Comparison of ENCODE assay signal across 7 cellular contexts in genomic region chr1:27726173-27726793, GRCh38. TPM values are rescaled to one million over a fixed set of nuclear protein-coding genes. Genes with fewer than 3 reads are reported as not detected.
DNase-seq lines count a peak whose midpoint lies in the region; ATAC-seq, FAIRE-seq and TF ChIP-seq lines count a peak whose summit lies in the region.

No MANE protein-coding gene starts in this region.

- peaks cover 7% of the 10 kb centered on the region for H3K79me2 ChIP-seq in HepG2 (ENCODE audit: insufficient read depth, low read length)

- peak overlapping the region; percentile 57 for H2AK9ac ChIP-seq in IMR-90 (replicated peaks; ENCODE audit: low read depth, low read length, poor library complexity)

- TF ChIP-seq POLR2A in IMR-90 (IDR thresholded peaks at IDR 0.05; ENCODE audit: low read depth, low read length), result no peak; the same call in 1 of the 2 replicates
- TF ChIP-seq POLR2A in HepG2 (IDR thresholded peaks at IDR 0.05; ENCODE audit: insufficient read depth in 1 of 2, low read depth in 2 of 2, low read length in 2 of 2), result no peak

- H2AFZ ChIP-seq in IMR-90 (replicated peaks; ENCODE audit: low read length, poor library complexity) (peak overlapping the region; percentile 93), HepG2 (ENCODE audit: low read length) (no peak overlapping the region)

- H3K4me1 ChIP-seq in IMR-90 (ENCODE audit: control insufficient read depth, insufficient read depth, low read length) (no peaks in the 10 kb centered on the region), HepG2 (ENCODE audit: insufficient read depth, low read length) (peaks cover 31% of the 10 kb centered on the region)

- no TSS peak for BruUV-seq in IMR-90 (replicated peaks; lab: Mats Ljungman, UMichigan)
- no TSS peak for BruUV-seq in HepG2 (replicated peaks; lab: Mats Ljungman, UMichigan)

- H3K23ac ChIP-seq in IMR-90 (ENCODE audit: low read depth, low read length), result peak overlapping the region; percentile 28

- H3K4me3 ChIP-seq in GM08714 (ENCODE audit: low read length) (peak overlapping the region; percentile 84), IMR-90 (ENCODE audit: insufficient read depth, low read depth, low read length) (peak overlapping the region; percentile 74), WERI-Rb-1 (ENCODE audit: low read depth, low read length) (peak overlapping the region; percentile 83), HepG2 (replicated peaks in 1 of 3; ENCODE audit: insufficient read depth in 1 of 3, low read depth in 2 of 3, low read length in 3 of 3) (peak overlapping the region; percentile 84 to 99 (median 91))

- peaks cover 4 to 9% of the 10 kb centered on the region in 2 experiments; a peak in 2 of 4 replicates for H3K79me1 ChIP-seq in IMR-90 (ENCODE audit: low read depth in 1 of 2, low read length in 2 of 2)

- H4K20me1 ChIP-seq in IMR-90 (ENCODE audit: insufficient read depth, low read length) (no peaks in the 10 kb centered on the region), HepG2 (ENCODE audit: insufficient read depth, low read length) (no peaks in the 10 kb centered on the region)

- H3K9ac ChIP-seq in IMR-90 (ENCODE audit: low read depth, low read length) (peak overlapping the region; percentile 95), HepG2 (ENCODE audit: insufficient read depth, low read depth, low read length) (peak overlapping the region; percentile 84)

- H2BK15ac ChIP-seq in IMR-90 (ENCODE audit: low read depth, low read length), result no peak overlapping the region

- dilution Hi-C loops in IMR-90 (cut with HindIII; ENCODE audit: low sequenced_read_pairs, unreplicated experiment), result no loop called here

- H3K18ac ChIP-seq in IMR-90 (ENCODE audit: low read depth, low read length), result peak overlapping the region; percentile 24; the same call in 1 of the 2 replicates

- TF ChIP-seq EP300 in HepG2 (IDR thresholded peaks at IDR 0.05; ENCODE audit: low read depth in 2 of 2, low read length in 2 of 2) (no peak), HepG2 (CRISPR knock-in tag; IDR thresholded peaks at IDR 0.05; ENCODE audit: borderline replicate concordance) (no peak)

- H2BK120ac ChIP-seq in IMR-90 (ENCODE audit: low read depth, low read length), result no peak overlapping the region

- no peak for TF ChIP-seq RAD21 in IMR-90 (IDR thresholded peaks at IDR 0.05; ENCODE audit: low read length)
- no peak for TF ChIP-seq RAD21 in HepG2 (CRISPR knock-in tag; IDR thresholded peaks at IDR 0.05)

- H2AK5ac ChIP-seq in IMR-90 (ENCODE audit: low read depth, low read length), result 0 out of 2 replicates have a peak overlapping the region, but pooled peaks have one; percentile 14

- ATAC-seq in GM21576 (IDR thresholded peaks at IDR 0.05; ENCODE audit: unreplicated experiment), result peak; percentile 20
- ATAC-seq in IMR-90 (ENCODE audit: low read depth), result peak; percentile 28
- peak; percentile 55 for ATAC-seq in HepG2

- peak overlapping the region; percentile 43 for H3K27ac ChIP-seq in IMR-90 (ENCODE audit: insufficient read depth, low read length)
- H3K27ac ChIP-seq in WERI-Rb-1, result peak overlapping the region; percentile 84
- H3K27ac ChIP-seq in HepG2 (ENCODE audit: extremely low read length, insufficient read depth, low read length), result peak overlapping the region; percentile 83

- DNase-seq in IMR-90, result peak; percentile 20
- DNase-seq in WERI-Rb-1, result peak; percentile 68
- DNase-seq in dermis blood vessel endothelial cell, result peak; percentile 67
- DNase-seq in HepG2 (ENCODE audit: low spot score), result peak; percentile 49
- peak; percentile 25 for DNase-seq in stimulated activated CD8-positive, alpha-beta memory T cell treated with anti-CD3 and anti-CD28 coated beads, Interleukin-12 subunit alpha, Interleukin-12 subunit beta, amount 100 ng/mL, for 24 hours (ENCODE audit: extremely low read depth)

- H3K27me3 ChIP-seq in IMR-90 (ENCODE audit: control insufficient read depth, insufficient read depth, low read length), result no peaks in the 10 kb centered on the region
- no peaks in the 10 kb centered on the region for H3K27me3 ChIP-seq in WERI-Rb-1 (ENCODE audit: insufficient read depth, low read depth, severe bottlenecking)
- no peaks in the 10 kb centered on the region for H3K27me3 ChIP-seq in HepG2 (ENCODE audit: control insufficient read depth in 1 of 2, insufficient read depth in 2 of 2, low read length in 2 of 2)

- POLR2A ChIA-PET in IMR-90 (lab: Charles Lee; ENCODE audit: unreplicated experiment) (interaction anchor here (0.6 to 1.6 kb wide), 5 partner anchors 47 to 371 kb away, joined by 3 to 11 read pairs (median 4); partner anchors contain the start of genes IFI6, PPP1R8 and STX12), HepG2 (lab: Yijun Ruan, JAX) (interaction anchor here (0.8 to 2.0 kb wide), 10 partner anchors 12 to 779 kb away, joined by 3 to 27 read pairs (median 8); partner anchors contain the start of genes IFI6, PPP1R8, RCC1 and STX12)

- H3K9me3 ChIP-seq in IMR-90 (ENCODE audit: control insufficient read depth, insufficient read depth, low read length) (no peaks in the 10 kb centered on the region), WERI-Rb-1 (ENCODE audit: severe bottlenecking) (no peaks in the 10 kb centered on the region), HepG2 (ENCODE audit: low read length) (no peaks in the 10 kb centered on the region)

- H3K56ac ChIP-seq in IMR-90 (ENCODE audit: extremely low read depth, insufficient read depth, low read length), result peak overlapping the region; percentile 56

- H4K91ac ChIP-seq in IMR-90 (ENCODE audit: insufficient read depth, low read depth, low read length), result no peak overlapping the region

- no peaks in the 10 kb centered on the region for H3K9me1 ChIP-seq in IMR-90 (ENCODE audit: insufficient read depth, low read length)

- TF ChIP-seq CTCF in IMR-90 (conservative IDR thresholded peaks at IDR 0.05; ENCODE audit: low read depth, low read length), result no peak
- TF ChIP-seq CTCF in WERI-Rb-1 (IDR thresholded peaks at IDR 0.05; ENCODE audit: low read depth, low read length), result no peak
- no peak for TF ChIP-seq CTCF in HepG2 (CRISPR knock-in tag; IDR thresholded peaks at IDR 0.05)

- no peaks in the 10 kb centered on the region for H3K36me3 ChIP-seq in IMR-90 (ENCODE audit: control insufficient read depth, insufficient read depth, low read length)
- H3K36me3 ChIP-seq in WERI-Rb-1, result no peaks in the 10 kb centered on the region; the same call in none of the 2 replicates
- peaks cover 1 to 3% of the 10 kb centered on the region in 2 experiments; a peak in 2 of 5 replicates for H3K36me3 ChIP-seq in HepG2 (replicated peaks in 1 of 2; ENCODE audit: control insufficient read depth in 1 of 2, insufficient read depth in 2 of 2, low read length in 2 of 2)

- CTCF ChIA-PET in IMR-90 (lab: Yijun Ruan, JAX), result interaction anchor here (0.5 to 1.5 kb wide), 8 partner anchors 16 to 60 kb away, joined by 3 to 8 read pairs (median 4); partner anchors contain the start of genes IFI6 and STX12
- CTCF ChIA-PET in HepG2 (lab: Yijun Ruan, JAX; ENCODE audit: low intra/inter-chr PET ratio, low total read pairs), result interaction anchor here (0.6 kb wide), 1 partner anchor 118 kb away, joined by 3 read pairs; no protein-coding TSS in a partner anchor

- peak overlapping the region; percentile 16 for H2BK5ac ChIP-seq in IMR-90 (ENCODE audit: low read depth, low read length, poor library complexity, severe bottlenecking)

- no peak overlapping the region for H2BK20ac ChIP-seq in IMR-90 (ENCODE audit: low read depth, low read length)

- intact Hi-C loops in IMR-90 (cut with micrococcal nuclease) (loop anchor here (2.0 to 5.0 kb wide), 2 partner anchors 49 to 106 kb away; partner anchors contain the start of gene PPP1R8), HepG2 (cut with micrococcal nuclease; ENCODE audit: unreplicated experiment) (no loop called here)

- peak overlapping the region; percentile 39; the same call in 1 of the 2 replicates for H4K5ac ChIP-seq in IMR-90 (ENCODE audit: low read depth, low read length)

- peak overlapping the region; percentile 7 for H3K4ac ChIP-seq in IMR-90 (ENCODE audit: low read depth, low read length)

- H3K4me2 ChIP-seq in IMR-90 (ENCODE audit: low read depth, low read length) (peak overlapping the region; percentile 99), HepG2 (ENCODE audit: low read depth, low read length) (peak overlapping the region; percentile 88)

- H4K8ac ChIP-seq in IMR-90 (ENCODE audit: low read depth in 2 of 2, low read length in 2 of 2), result peak overlapping the region in 1 of 2 experiments; percentile 20; a peak in 2 of 4 replicates

- in situ Hi-C loops in IMR-90 (cut with MboI; ENCODE audit: low sequenced_read_pairs) (no loop called here), HepG2 (cut with HindIII; ENCODE audit: extremely low pct_ligation_motif_present, low pct_unique_long_range_greater_than_20kb) (no loop called here)

- FAIRE-seq in HepG2 (lab: Jason Lieb, UNC), result no peak

- 0% methylated on average over 14 of the region's 46 CpGs; no CpG with 5 or more reads in 1 of the 2 experiments for WGBS in IMR-90 (ENCODE audit: extremely low coverage in 2 of 2, insufficient read length in 1 of 2), 2 experiments
- under 1% methylated on average over 9 of the region's 46 CpGs for WGBS in HepG2 (ENCODE audit: low lambda C conversion rate)

- peak overlapping the region; percentile 89 for H3K14ac ChIP-seq in IMR-90 (replicated peaks; ENCODE audit: low read depth, low read length)

RNA-seq across cellular contexts. Expression of gene FAM76A, which starts 0.5 kb away (rescaled TPM):
- total RNA-seq in IMR-90 (2012; rRNA removed) (8.6 and 10.0 TPM in 2 replicates), dermis blood vessel endothelial cell (9.9 and 13.8 TPM in 2 replicates), HepG2 (2016; rRNA removed; fragmentation: Illumina TruSeq; extraction: Trizol) (15.7 and 18.8 TPM in 2 replicates)
- polyA plus RNA-seq in IMR-90 (2012; rRNA removed) (2.3 and 2.6 TPM in 2 replicates), HepG2 (2011; rRNA removed) (4.2 and 4.6 TPM in 2 replicates)
- polyA plus RNA-seq in IMR-90 (2012; cell fraction: cytosol; rRNA removed), result 0.63 and 1.5 TPM in 2 replicates
- polyA plus RNA-seq in IMR-90 (2012; cell fraction: nucleus; rRNA removed; ENCODE audit: low replicate concordance), result 1.5 and 4.8 TPM in 2 replicates
- 4.5 and 5.0 TPM in 2 replicates for total RNA-seq in HepG2 (2016; cell fraction: cytosol; rRNA removed; fragmentation: Illumina TruSeq; extraction: Trizol; ENCODE audit: low read depth)
- 15.9 and 19.6 TPM in 2 replicates for total RNA-seq in HepG2 (2016; cell fraction: insoluble cytoplasmic fraction; rRNA removed; fragmentation: Illumina TruSeq; extraction: Trizol)
- total RNA-seq in HepG2 (2016; cell fraction: membrane; rRNA removed; fragmentation: Illumina TruSeq; extraction: Trizol), result 11.5 and 13.7 TPM in 2 replicates
- total RNA-seq in HepG2 (2016; cell fraction: nucleus; rRNA removed; fragmentation: Illumina TruSeq; extraction: Trizol), result 9.9 and 11.7 TPM in 2 replicates
- 2.1 and 3.9 TPM in 2 replicates for polyA plus RNA-seq in HepG2 (2011; cell fraction: cytosol; rRNA removed)
- polyA plus RNA-seq in HepG2 (2011; cell fraction: nucleus; rRNA removed), result 4.1 and 5.8 TPM in 2 replicates
- 4.9 and 5.9 TPM in 2 replicates for polyA plus RNA-seq in HepG2 (2012)
- polyA plus RNA-seq in HepG2 (2016; cell fraction: cytosol; fragmentation: Illumina TruSeq; extraction: Trizol; ENCODE audit: low read depth), result 1.9 and 2.3 TPM in 2 replicates
- 11.7 and 12.5 TPM in 2 replicates for polyA plus RNA-seq in HepG2 (2016; cell fraction: insoluble cytoplasmic fraction; fragmentation: Illumina TruSeq; extraction: Trizol; ENCODE audit: low read depth)
- polyA plus RNA-seq in HepG2 (2016; cell fraction: membrane; fragmentation: Illumina TruSeq; extraction: Trizol; ENCODE audit: low read depth), result 2.9 and 4.4 TPM in 2 replicates
- polyA plus RNA-seq in HepG2 (2016; cell fraction: nucleus; fragmentation: Illumina TruSeq; extraction: Trizol; ENCODE audit: insufficient read depth, low read depth), result 14.7 and 19.0 TPM in 2 replicates
- 4.4 and 5.1 TPM in 2 replicates for polyA minus RNA-seq in HepG2 (2011; rRNA and poly(A)+ RNA removed; ENCODE audit: low replicate concordance)
- 5.9 and 8.0 TPM in 2 replicates for polyA minus RNA-seq in HepG2 (2011; cell fraction: cytosol; rRNA and poly(A)+ RNA removed)
- 10.9 and 18.0 TPM in 2 replicates for polyA minus RNA-seq in HepG2 (2011; cell fraction: nucleus; rRNA and poly(A)+ RNA removed)

RNA-seq across cellular contexts. Expression of gene STX12, which starts 46.7 kb away (rescaled TPM):
- total RNA-seq in IMR-90 (2012; rRNA removed), result 54.8 and 68.3 TPM in 2 replicates
- polyA plus RNA-seq in IMR-90 (2012; rRNA removed), result 22.5 and 28.6 TPM in 2 replicates
- polyA plus RNA-seq in IMR-90 (2012; cell fraction: cytosol; rRNA removed), result 17.3 and 22.0 TPM in 2 replicates
- polyA plus RNA-seq in IMR-90 (2012; cell fraction: nucleus; rRNA removed; ENCODE audit: low replicate concordance), result 23.2 and 62.6 TPM in 2 replicates
- total RNA-seq in dermis blood vessel endothelial cell, result 95.2 and 115 TPM in 2 replicates
- total RNA-seq in HepG2 (2016; rRNA removed; fragmentation: Illumina TruSeq; extraction: Trizol), result 16.3 and 19.7 TPM in 2 replicates
- 3.5 and 6.0 TPM in 2 replicates for total RNA-seq in HepG2 (2016; cell fraction: cytosol; rRNA removed; fragmentation: Illumina TruSeq; extraction: Trizol; ENCODE audit: low read depth)
- 15.4 and 19.3 TPM in 2 replicates for total RNA-seq in HepG2 (2016; cell fraction: insoluble cytoplasmic fraction; rRNA removed; fragmentation: Illumina TruSeq; extraction: Trizol)
- 9.4 and 9.7 TPM in 2 replicates for total RNA-seq in HepG2 (2016; cell fraction: membrane; rRNA removed; fragmentation: Illumina TruSeq; extraction: Trizol)
- 10.7 and 14.4 TPM in 2 replicates for total RNA-seq in HepG2 (2016; cell fraction: nucleus; rRNA removed; fragmentation: Illumina TruSeq; extraction: Trizol)
- 6.3 and 9.0 TPM in 2 replicates for polyA plus RNA-seq in HepG2 (2011; rRNA removed)
- 3.5 and 5.7 TPM in 2 replicates for polyA plus RNA-seq in HepG2 (2011; cell fraction: cytosol; rRNA removed)
- polyA plus RNA-seq in HepG2 (2011; cell fraction: nucleus; rRNA removed), result 8.7 and 14.1 TPM in 2 replicates
- polyA plus RNA-seq in HepG2 (2012), result 11.4 and 13.1 TPM in 2 replicates
- 1.6 and 1.8 TPM in 2 replicates for polyA plus RNA-seq in HepG2 (2016; cell fraction: cytosol; fragmentation: Illumina TruSeq; extraction: Trizol; ENCODE audit: low read depth)
- 18.0 and 18.9 TPM in 2 replicates for polyA plus RNA-seq in HepG2 (2016; cell fraction: insoluble cytoplasmic fraction; fragmentation: Illumina TruSeq; extraction: Trizol; ENCODE audit: low read depth)
- polyA plus RNA-seq in HepG2 (2016; cell fraction: membrane; fragmentation: Illumina TruSeq; extraction: Trizol; ENCODE audit: low read depth), result 4.6 and 5.0 TPM in 2 replicates
- polyA plus RNA-seq in HepG2 (2016; cell fraction: nucleus; fragmentation: Illumina TruSeq; extraction: Trizol; ENCODE audit: insufficient read depth, low read depth), result 21.7 and 23.0 TPM in 2 replicates
- polyA minus RNA-seq in HepG2 (2011; rRNA and poly(A)+ RNA removed; ENCODE audit: low replicate concordance), result 1.8 and 4.2 TPM in 2 replicates
- 4.3 and 9.0 TPM in 2 replicates for polyA minus RNA-seq in HepG2 (2011; cell fraction: cytosol; rRNA and poly(A)+ RNA removed)
- 14.3 and 21.3 TPM in 2 replicates for polyA minus RNA-seq in HepG2 (2011; cell fraction: nucleus; rRNA and poly(A)+ RNA removed)

RNA-seq across cellular contexts. Expression of gene IFI6, which starts 54.3 kb away (rescaled TPM):
- total RNA-seq in IMR-90 (2012; rRNA removed) (6.7 and 7.3 TPM in 2 replicates), dermis blood vessel endothelial cell (21.9 and 57.7 TPM in 2 replicates), HepG2 (2016; rRNA removed; fragmentation: Illumina TruSeq; extraction: Trizol) (6.1 and 13.2 TPM in 2 replicates)
- polyA plus RNA-seq in IMR-90 (2012; rRNA removed) (16.8 and 17.2 TPM in 2 replicates), HepG2 (2011; rRNA removed) (12.9 and 21.8 TPM in 2 replicates)
- 31.2 and 35.3 TPM in 2 replicates for polyA plus RNA-seq in IMR-90 (2012; cell fraction: cytosol; rRNA removed)
- polyA plus RNA-seq in IMR-90 (2012; cell fraction: nucleus; rRNA removed; ENCODE audit: low replicate concordance), result 5.7 and 7.7 TPM in 2 replicates
- 2.7 and 3.0 TPM in 2 replicates for total RNA-seq in HepG2 (2016; cell fraction: cytosol; rRNA removed; fragmentation: Illumina TruSeq; extraction: Trizol; ENCODE audit: low read depth)
- 7.4 and 12.7 TPM in 2 replicates for total RNA-seq in HepG2 (2016; cell fraction: insoluble cytoplasmic fraction; rRNA removed; fragmentation: Illumina TruSeq; extraction: Trizol)
- 3.2 and 3.3 TPM in 2 replicates for total RNA-seq in HepG2 (2016; cell fraction: membrane; rRNA removed; fragmentation: Illumina TruSeq; extraction: Trizol)
- 8.4 and 10.6 TPM in 2 replicates for total RNA-seq in HepG2 (2016; cell fraction: nucleus; rRNA removed; fragmentation: Illumina TruSeq; extraction: Trizol)
- polyA plus RNA-seq in HepG2 (2011; cell fraction: cytosol; rRNA removed), result 18.2 and 23.3 TPM in 2 replicates
- 6.3 and 11.3 TPM in 2 replicates for polyA plus RNA-seq in HepG2 (2011; cell fraction: nucleus; rRNA removed)
- 10.8 and 16.9 TPM in 2 replicates for polyA plus RNA-seq in HepG2 (2012)
- 2.0 and 3.3 TPM in 2 replicates for polyA plus RNA-seq in HepG2 (2016; cell fraction: cytosol; fragmentation: Illumina TruSeq; extraction: Trizol; ENCODE audit: low read depth)
- 5.6 and 6.9 TPM in 2 replicates for polyA plus RNA-seq in HepG2 (2016; cell fraction: insoluble cytoplasmic fraction; fragmentation: Illumina TruSeq; extraction: Trizol; ENCODE audit: low read depth)
- 3.2 and 3.9 TPM in 2 replicates for polyA plus RNA-seq in HepG2 (2016; cell fraction: membrane; fragmentation: Illumina TruSeq; extraction: Trizol; ENCODE audit: low read depth)
- 12.0 and 16.6 TPM in 2 replicates for polyA plus RNA-seq in HepG2 (2016; cell fraction: nucleus; fragmentation: Illumina TruSeq; extraction: Trizol; ENCODE audit: insufficient read depth, low read depth)
- polyA minus RNA-seq in HepG2 (2011; rRNA and poly(A)+ RNA removed; ENCODE audit: low replicate concordance), result 7.1 and 42.2 TPM in 2 replicates
- polyA minus RNA-seq in HepG2 (2011; cell fraction: cytosol; rRNA and poly(A)+ RNA removed), result 4.4 and 7.3 TPM in 2 replicates
- polyA minus RNA-seq in HepG2 (2011; cell fraction: nucleus; rRNA and poly(A)+ RNA removed), result 1.3 and 1.4 TPM in 2 replicates

Comparison
In these comparisons a context has a peak if more than half of its experiments do, and no peak if none do; other contexts are left out.
1. Peak in every context shown above with its lines: DNase-seq, ATAC-seq, H3K4me3 ChIP-seq and H3K27ac ChIP-seq.